In the genomic region with DNA sequence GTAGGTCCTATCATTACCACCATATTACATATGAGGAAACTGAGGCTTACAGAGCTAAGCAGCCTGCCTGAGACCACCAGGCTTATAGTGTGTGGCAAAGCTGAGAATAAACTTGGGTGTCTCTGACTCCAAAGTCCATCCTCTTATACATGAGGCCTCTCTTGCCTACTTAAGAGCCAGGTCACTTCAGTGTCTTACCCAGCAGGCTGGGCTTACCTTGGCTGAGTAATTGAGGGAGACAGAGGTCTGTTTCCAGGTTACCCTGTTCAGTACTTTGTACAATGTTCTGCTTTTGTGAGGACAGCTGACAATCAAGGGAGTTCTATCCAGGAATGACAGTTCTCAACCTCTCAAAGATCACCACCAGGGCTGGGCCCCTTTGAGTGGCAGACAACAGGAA, we compare ENCODE assay signal across 19 cellular contexts. TPM values are rescaled to one million over a fixed set of nuclear protein-coding genes. Genes with fewer than 3 reads are reported as not detected.
DNase-seq lines count a peak whose midpoint lies in the region; ATAC-seq and TF ChIP-seq lines count a peak whose summit lies in the region.
"Had no signal": no experiment of that assay in that cellular context is flagged by ENCODE, and none has a peak within 500 bp of the region (broad histone marks: within the 10 kb centered on the region; RNA-seq: fewer than 3 reads in every experiment).

No MANE protein-coding gene starts in this region.

- H3K9me3 ChIP-seq in Panc1 (ENCODE audit: control insufficient read depth, insufficient read depth, low read depth, low read length) (no peaks in the 10 kb centered on the region), trophoblast cell (ENCODE audit: insufficient read depth, low read depth, low read length) (no peaks in the 10 kb centered on the region)
- H3K9me3 ChIP-seq: BLaER1 had no signal

- H3K79me1 ChIP-seq in trophoblast cell (ENCODE audit: low read length) = no peaks in the 10 kb centered on the region

- POLR2A ChIA-PET in activated CD8-positive, alpha-beta T cell treated with anti-CD3 and anti-CD28 coated beads for 36 hours (lab: Charles Lee) = interaction anchor here (1.9 kb wide), 1 partner anchor 10 kb away, joined by 8 read pairs; no protein-coding TSS in a partner anchor
- POLR2A ChIA-PET in activated CD8-positive, alpha-beta T cell treated with anti-CD3 and anti-CD28 coated beads, Interleukin-2, amount 10 ng/mL, durations not matched to agents 7 days and 5 days (lab: Charles Lee) = no interaction called here
- POLR2A ChIA-PET in Panc1 (lab: Charles Lee) = no interaction called here

- no peak overlapping the region for H3K14ac ChIP-seq in trophoblast cell (ENCODE audit: low read length)

- H3K9me3 Mint-ChIP-seq in activated CD8-positive, alpha-beta T cell treated with anti-CD3 and anti-CD28 coated beads for 36 hours = no peaks in the 10 kb centered on the region
- H3K9me3 Mint-ChIP-seq in activated CD8-positive, alpha-beta T cell treated with anti-CD3 and anti-CD28 coated beads, Interleukin-2, amount 10 ng/mL, durations not matched to agents 7 days and 5 days (ENCODE audit: insufficient read depth) = no peaks in the 10 kb centered on the region
- no peaks in the 10 kb centered on the region for H3K9me3 Mint-ChIP-seq in activated naive CD4-positive, alpha-beta T cell treated with anti-CD3 and anti-CD28 coated beads for 36 hours
- H3K9me3 Mint-ChIP-seq: CD14-positive monocyte; CD4-positive, alpha-beta memory T cell; HFFc6 had no signal

- no peak overlapping the region for H4K12ac ChIP-seq in trophoblast cell (ENCODE audit: low read depth, low read length)

- H3K27me3 ChIP-seq in Panc1 (ENCODE audit: control insufficient read depth, insufficient read depth, low read length) (no peaks in the 10 kb centered on the region), trophoblast cell (ENCODE audit: insufficient read depth, low read length) (no peaks in the 10 kb centered on the region)
- H3K27me3 ChIP-seq: BLaER1 had no signal

- H4K8ac ChIP-seq in trophoblast cell (ENCODE audit: low read depth, low read length) = no peak overlapping the region

- no peak for DNase-seq in activated CD8-positive, alpha-beta T cell treated with anti-CD3 and anti-CD28 coated beads for 36 hours
- no peak for DNase-seq in activated CD8-positive, alpha-beta T cell treated with anti-CD3 and anti-CD28 coated beads, Interleukin-2, amount 10 ng/mL, durations not matched to agents 7 days and 5 days
- DNase-seq in activated naive CD4-positive, alpha-beta T cell treated with anti-CD3 and anti-CD28 coated beads for 36 hours = no peak
- no peak for DNase-seq in activated naive CD4-positive, alpha-beta T cell treated with anti-CD3 and anti-CD28 coated beads, Interleukin-2, amount 50 U/mL, for 16 hours
- DNase-seq in Panc1 (ENCODE audit: low read depth, low spot score) (no peak), trophoblast cell (no peak)
- DNase-seq: 8988T; CD4-positive, alpha-beta memory T cell; DMS153; DMS79; GDM1; GOT3; H7; HFFc6 had no signal

- no peak overlapping the region for H3K4me3 Mint-ChIP-seq in activated CD8-positive, alpha-beta T cell treated with anti-CD3 and anti-CD28 coated beads for 36 hours
- H3K4me3 Mint-ChIP-seq in activated CD8-positive, alpha-beta T cell treated with anti-CD3 and anti-CD28 coated beads, Interleukin-2, amount 10 ng/mL, durations not matched to agents 7 days and 5 days = no peak overlapping the region
- no peak overlapping the region for H3K4me3 Mint-ChIP-seq in activated naive CD4-positive, alpha-beta T cell treated with anti-CD3 and anti-CD28 coated beads for 36 hours
- H3K4me3 Mint-ChIP-seq: CD14-positive monocyte; CD4-positive, alpha-beta memory T cell; HFFc6 had no signal

- H3K27ac ChIP-seq in Panc1 (ENCODE audit: low read length) = no peak overlapping the region
- H3K27ac ChIP-seq in trophoblast cell (ENCODE audit: low read depth, low read length) = no peak overlapping the region
- H3K27ac ChIP-seq: BLaER1, HL-60 had no signal

- H4K91ac ChIP-seq in trophoblast cell (ENCODE audit: low read depth, low read length) = no peak overlapping the region

- H2BK120ac ChIP-seq in trophoblast cell (ENCODE audit: insufficient read depth, low read length, poor library complexity) = no peak overlapping the region

- H3K36me3 ChIP-seq in Panc1 (ENCODE audit: control insufficient read depth, insufficient read depth, low read length) (peaks cover 19% of the 10 kb centered on the region), trophoblast cell (ENCODE audit: control insufficient read depth in 1 of 2, insufficient read depth in 2 of 2, low read length in 2 of 2) (peaks cover 20 to 37% of the 10 kb centered on the region in 2 experiments)

- CTCF ChIA-PET in activated CD8-positive, alpha-beta T cell treated with anti-CD3 and anti-CD28 coated beads for 36 hours (lab: Charles Lee) = interaction anchor here (0.6 kb wide), 1 partner anchor 28 kb away, joined by 4 read pairs; no protein-coding TSS in a partner anchor
- CTCF ChIA-PET in activated CD8-positive, alpha-beta T cell treated with anti-CD3 and anti-CD28 coated beads, Interleukin-2, amount 10 ng/mL, durations not matched to agents 7 days and 5 days (lab: Charles Lee) = interaction anchor here (1.2 kb wide), 1 partner anchor 15 kb away, joined by 3 read pairs; no protein-coding TSS in a partner anchor
- CTCF ChIA-PET in activated naive CD4-positive, alpha-beta T cell treated with anti-CD3 and anti-CD28 coated beads for 36 hours (lab: Charles Lee) = interaction anchor here (1.3 kb wide), 1 partner anchor 15 kb away, joined by 5 read pairs; the partner anchor contains the start of gene NDUFAB1
- CTCF ChIA-PET in Panc1 (lab: Charles Lee) = no interaction called here

- intact Hi-C loops in activated CD8-positive, alpha-beta T cell treated with anti-CD3 and anti-CD28 coated beads for 36 hours (cut with micrococcal nuclease) = no loop called here
- intact Hi-C loops in activated naive CD4-positive, alpha-beta T cell treated with anti-CD3 and anti-CD28 coated beads for 36 hours (cut with micrococcal nuclease) = no loop called here
- intact Hi-C loops in Panc1 (cut with micrococcal nuclease; ENCODE audit: unreplicated experiment) = no loop called here

- no peak overlapping the region for H3K18ac ChIP-seq in trophoblast cell (ENCODE audit: low read length)

- no peaks in the 10 kb centered on the region for H3K4me1 ChIP-seq in Panc1 (ENCODE audit: control insufficient read depth, insufficient read depth, low read length)
- no peaks in the 10 kb centered on the region for H3K4me1 ChIP-seq in trophoblast cell (ENCODE audit: control insufficient read depth in 1 of 2, insufficient read depth in 2 of 2, low read length in 2 of 2)
- H3K4me1 ChIP-seq: BLaER1 had no signal

- in situ Hi-C loops in Panc1 (cut with HindIII; ENCODE audit: low pct_unique_long_range_greater_than_20kb, low sequenced_read_pairs) = no loop called here

- peak overlapping the region; percentile 54 for H3K9ac ChIP-seq in trophoblast cell (ENCODE audit: low read length)
- H3K9ac ChIP-seq: BLaER1 had no signal

- H2BK5ac ChIP-seq in trophoblast cell (ENCODE audit: low read depth, low read length, poor library complexity) = no peak overlapping the region

- no peak overlapping the region for H3K4me2 ChIP-seq in trophoblast cell (ENCODE audit: low read length)
- H3K4me2 ChIP-seq: BLaER1 had no signal

- no peak overlapping the region for H2BK12ac ChIP-seq in trophoblast cell (ENCODE audit: low read length)

- no peak for TF ChIP-seq CTCF in activated CD8-positive, alpha-beta T cell treated with anti-CD3 and anti-CD28 coated beads for 36 hours (IDR thresholded peaks at IDR 0.05)
- TF ChIP-seq CTCF in Panc1 (IDR thresholded peaks at IDR 0.05) = no peak

- H3K23ac ChIP-seq in trophoblast cell (ENCODE audit: low read length) = no peak overlapping the region

- no peak overlapping the region for H2AK5ac ChIP-seq in trophoblast cell (ENCODE audit: low read length)

- peaks cover 36% of the 10 kb centered on the region for H3K36me3 Mint-ChIP-seq in activated CD8-positive, alpha-beta T cell treated with anti-CD3 and anti-CD28 coated beads for 36 hours (ENCODE audit: low read depth)
- peaks cover 40% of the 10 kb centered on the region for H3K36me3 Mint-ChIP-seq in activated CD8-positive, alpha-beta T cell treated with anti-CD3 and anti-CD28 coated beads, Interleukin-2, amount 10 ng/mL, durations not matched to agents 7 days and 5 days (ENCODE audit: low read depth)
- H3K36me3 Mint-ChIP-seq in activated naive CD4-positive, alpha-beta T cell treated with anti-CD3 and anti-CD28 coated beads for 36 hours (ENCODE audit: low read depth) = peaks cover 25% of the 10 kb centered on the region

- ATAC-seq in activated CD8-positive, alpha-beta T cell treated with anti-CD3 and anti-CD28 coated beads for 36 hours = no peak
- no peak for ATAC-seq in activated CD8-positive, alpha-beta T cell treated with anti-CD3 and anti-CD28 coated beads, Interleukin-2, amount 10 ng/mL, durations not matched to agents 7 days and 5 days
- ATAC-seq in Panc1 (no peak), GM21447 (IDR thresholded peaks at IDR 0.05; ENCODE audit: unreplicated experiment) (no peak)
- ATAC-seq: HCT116 had no signal

- peak overlapping the region; percentile 13 for H3K27ac Mint-ChIP-seq in activated CD8-positive, alpha-beta T cell treated with anti-CD3 and anti-CD28 coated beads for 36 hours
- no peak overlapping the region for H3K27ac Mint-ChIP-seq in activated CD8-positive, alpha-beta T cell treated with anti-CD3 and anti-CD28 coated beads, Interleukin-2, amount 10 ng/mL, durations not matched to agents 7 days and 5 days
- peak overlapping the region; percentile 56 for H3K27ac Mint-ChIP-seq in activated naive CD4-positive, alpha-beta T cell treated with anti-CD3 and anti-CD28 coated beads for 36 hours
- H3K27ac Mint-ChIP-seq: HFFc6 had no signal

- BruUV-seq in Panc1 (replicated peaks; lab: Mats Ljungman, UMichigan) = TSS peak; percentile 56

- H3K4ac ChIP-seq in trophoblast cell (ENCODE audit: low read depth, low read length) = no peak overlapping the region

- no peak overlapping the region for H3K4me3 ChIP-seq in Panc1 (ENCODE audit: low read depth in 2 of 2, low read length in 2 of 2)
- H3K4me3 ChIP-seq in trophoblast cell (ENCODE audit: low read depth, low read length) = no peak overlapping the region
- H3K4me3 ChIP-seq: BLaER1 had no signal

- H2AFZ ChIP-seq in trophoblast cell (ENCODE audit: insufficient read depth, low read length, poor library complexity) = no peak overlapping the region

- H3K27me3 Mint-ChIP-seq in activated CD8-positive, alpha-beta T cell treated with anti-CD3 and anti-CD28 coated beads for 36 hours = no peaks in the 10 kb centered on the region
- no peaks in the 10 kb centered on the region for H3K27me3 Mint-ChIP-seq in activated CD8-positive, alpha-beta T cell treated with anti-CD3 and anti-CD28 coated beads, Interleukin-2, amount 10 ng/mL, durations not matched to agents 7 days and 5 days (ENCODE audit: low read depth)
- H3K27me3 Mint-ChIP-seq in activated naive CD4-positive, alpha-beta T cell treated with anti-CD3 and anti-CD28 coated beads for 36 hours (ENCODE audit: low read depth) = no peaks in the 10 kb centered on the region
- H3K27me3 Mint-ChIP-seq: CD4-positive, alpha-beta memory T cell had no signal

- H3K79me2 ChIP-seq in trophoblast cell (ENCODE audit: control insufficient read depth, insufficient read depth, low read length, poor library complexity) = no peaks in the 10 kb centered on the region

- H3K4me1 Mint-ChIP-seq in activated CD8-positive, alpha-beta T cell treated with anti-CD3 and anti-CD28 coated beads for 36 hours (ENCODE audit: low read depth) = no peaks in the 10 kb centered on the region
- H3K4me1 Mint-ChIP-seq in activated CD8-positive, alpha-beta T cell treated with anti-CD3 and anti-CD28 coated beads, Interleukin-2, amount 10 ng/mL, durations not matched to agents 7 days and 5 days (ENCODE audit: low read depth) = no peaks in the 10 kb centered on the region
- no peaks in the 10 kb centered on the region for H3K4me1 Mint-ChIP-seq in activated naive CD4-positive, alpha-beta T cell treated with anti-CD3 and anti-CD28 coated beads for 36 hours (ENCODE audit: low read depth)
- H3K4me1 Mint-ChIP-seq: CD4-positive, alpha-beta memory T cell had no signal

RNA-seq across cellular contexts. Expression of gene NDUFAB1, which starts 14.4 kb away (rescaled TPM):
- 100 to 1,000 TPM; 157 to 162 TPM for total RNA-seq in activated CD8-positive, alpha-beta T cell treated with anti-CD3 and anti-CD28 coated beads for 36 hours
- 100 to 1,000 TPM; 100 to 105 TPM for total RNA-seq in activated CD8-positive, alpha-beta T cell treated with anti-CD3 and anti-CD28 coated beads, Interleukin-2, amount 10 ng/mL, durations not matched to agents 7 days and 5 days
- 100 to 1,000 TPM; 163 to 170 TPM for total RNA-seq in activated naive CD4-positive, alpha-beta T cell treated with anti-CD3 and anti-CD28 coated beads for 36 hours
- total RNA-seq in Panc1 (2021; ENCODE audit: unreplicated experiment) = 166 TPM
- polyA plus RNA-seq in Panc1 (2012; ENCODE audit: insufficient read length) = 167 TPM
- polyA plus RNA-seq in trophoblast cell (2013) = 180 and 185 TPM in 2 replicates

RNA-seq across cellular contexts. Expression of gene UBFD1, which starts 24.2 kb away (rescaled TPM):
- total RNA-seq in activated CD8-positive, alpha-beta T cell treated with anti-CD3 and anti-CD28 coated beads for 36 hours = 10 to 100 TPM; 51.8 to 54.1 TPM
- 10 to 100 TPM; 40.2 to 46.3 TPM for total RNA-seq in activated CD8-positive, alpha-beta T cell treated with anti-CD3 and anti-CD28 coated beads, Interleukin-2, amount 10 ng/mL, durations not matched to agents 7 days and 5 days
- total RNA-seq in activated naive CD4-positive, alpha-beta T cell treated with anti-CD3 and anti-CD28 coated beads for 36 hours = 10 to 100 TPM; 52.3 to 54.6 TPM
- 102 TPM for total RNA-seq in Panc1 (2021; ENCODE audit: unreplicated experiment)
- polyA plus RNA-seq in Panc1 (2012; ENCODE audit: insufficient read length) = 77.6 TPM
- 42.7 and 45.0 TPM in 2 replicates for polyA plus RNA-seq in trophoblast cell (2013)

RNA-seq across cellular contexts. Expression of gene EARS2, which starts 24.6 kb away (rescaled TPM):
- 10 to 100 TPM; 25.7 to 29.1 TPM for total RNA-seq in activated CD8-positive, alpha-beta T cell treated with anti-CD3 and anti-CD28 coated beads for 36 hours
- 10 to 100 TPM; 16.3 to 16.4 TPM for total RNA-seq in activated CD8-positive, alpha-beta T cell treated with anti-CD3 and anti-CD28 coated beads, Interleukin-2, amount 10 ng/mL, durations not matched to agents 7 days and 5 days
- total RNA-seq in activated naive CD4-positive, alpha-beta T cell treated with anti-CD3 and anti-CD28 coated beads for 36 hours = 10 to 100 TPM; 23.7 to 25.1 TPM
- total RNA-seq in Panc1 (2021; ENCODE audit: unreplicated experiment) = 31.3 TPM
- polyA plus RNA-seq in Panc1 (2012; ENCODE audit: insufficient read length) = 34.9 TPM
- polyA plus RNA-seq in trophoblast cell (2013) = 8.0 and 9.3 TPM in 2 replicates

RNA-seq across cellular contexts. Expression of gene PALB2, which starts 59.4 kb away (rescaled TPM):
- 10 to 100 TPM; 22.9 to 24.0 TPM for total RNA-seq in activated CD8-positive, alpha-beta T cell treated with anti-CD3 and anti-CD28 coated beads for 36 hours
- 10 to 100 TPM; 22.7 to 26.1 TPM for total RNA-seq in activated CD8-positive, alpha-beta T cell treated with anti-CD3 and anti-CD28 coated beads, Interleukin-2, amount 10 ng/mL, durations not matched to agents 7 days and 5 days
- total RNA-seq in activated naive CD4-positive, alpha-beta T cell treated with anti-CD3 and anti-CD28 coated beads for 36 hours = 10 to 100 TPM; 17.8 to 18.1 TPM
- total RNA-seq in Panc1 (2021; ENCODE audit: unreplicated experiment) = 21.7 TPM
- 7.0 TPM for polyA plus RNA-seq in Panc1 (2012; ENCODE audit: insufficient read length)
- 13.6 and 14.1 TPM in 2 replicates for polyA plus RNA-seq in trophoblast cell (2013)

RNA-seq across cellular contexts. Expression of gene DCTN5, which starts 59.5 kb away (rescaled TPM):
- total RNA-seq in activated CD8-positive, alpha-beta T cell treated with anti-CD3 and anti-CD28 coated beads for 36 hours = 10 to 100 TPM; 51.3 to 54.1 TPM
- total RNA-seq in activated CD8-positive, alpha-beta T cell treated with anti-CD3 and anti-CD28 coated beads, Interleukin-2, amount 10 ng/mL, durations not matched to agents 7 days and 5 days = 10 to 100 TPM; 71.9 to 72.6 TPM
- 10 to 100 TPM; 57.5 to 60.7 TPM for total RNA-seq in activated naive CD4-positive, alpha-beta T cell treated with anti-CD3 and anti-CD28 coated beads for 36 hours
- total RNA-seq in Panc1 (2021; ENCODE audit: unreplicated experiment) = 72.9 TPM
- 55.7 TPM for polyA plus RNA-seq in Panc1 (2012; ENCODE audit: insufficient read length)
- polyA plus RNA-seq in trophoblast cell (2013) = 58.4 and 61.3 TPM in 2 replicates
